ENCODE assay signal across 31 cellular contexts in the genomic region with DNA sequence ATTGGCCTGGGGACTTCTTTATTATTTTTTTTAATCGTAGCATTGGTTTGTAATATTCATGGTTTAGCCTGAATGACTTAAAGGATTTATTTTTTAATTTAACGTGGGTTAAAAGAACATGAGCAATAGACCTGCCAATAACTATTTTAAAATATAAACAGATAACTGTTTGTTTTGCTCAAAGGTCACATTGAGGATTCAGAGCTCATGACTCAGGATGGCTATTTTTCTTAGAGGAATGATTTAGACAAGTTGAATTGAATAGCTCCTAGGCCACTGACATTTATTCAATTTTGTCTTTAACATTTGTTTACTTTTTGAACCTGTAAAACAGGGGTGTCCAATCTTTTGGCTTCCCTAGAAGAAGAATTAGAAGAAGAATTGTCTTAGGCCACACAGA.
"Had no signal": no experiment of that assay in that cellular context is flagged by ENCODE, and none has a peak within 500 bp of the region (broad histone marks: within the 10 kb centered on the region; RNA-seq: fewer than 3 reads in every experiment).

No MANE protein-coding gene starts in this region.

- H3K4me3 ChIP-seq: ascending aorta, Peyer's patch had no signal

- H3K4me3 Mint-ChIP-seq: activated CD4-positive, alpha-beta T cell treated with anti-CD3 and anti-CD28 coated beads, Interleukin-2, amount 10 ng/mL, durations not matched to agents 7 days and 5 days; activated CD8-positive, alpha-beta T cell treated with anti-CD3 and anti-CD28 coated beads, Interleukin-2, amount 10 ng/mL, durations not matched to agents 7 days and 5 days; activated naive CD4-positive, alpha-beta T cell treated with anti-CD3 and anti-CD28 coated beads, Interleukin-2, amount 50 U/mL, for 24 hours; activated naive CD8-positive, alpha-beta T cell treated with anti-CD3 and anti-CD28 coated beads, Interleukin-2, amount 10 ng/mL, durations not matched to agents 7 days and 5 days; activated T-cell treated with anti-CD3 and anti-CD28 coated beads, Interleukin-2, amount 50 U/mL, for 24 hours had no signal

- H3K36me3 ChIP-seq: ascending aorta, Peyer's patch, WERI-Rb-1 had no signal

- H3K4me2 ChIP-seq: KMS-11 had no signal

- H3K27ac Mint-ChIP-seq: activated CD4-positive, alpha-beta T cell treated with anti-CD3 and anti-CD28 coated beads, Interleukin-2, amount 10 ng/mL, durations not matched to agents 7 days and 5 days; activated CD8-positive, alpha-beta T cell treated with anti-CD3 and anti-CD28 coated beads, Interleukin-2, amount 10 ng/mL, durations not matched to agents 7 days and 5 days; activated naive CD4-positive, alpha-beta T cell treated with anti-CD3 and anti-CD28 coated beads, Interleukin-2, amount 50 U/mL, for 24 hours; activated naive CD8-positive, alpha-beta T cell treated with anti-CD3 and anti-CD28 coated beads, Interleukin-2, amount 10 ng/mL, durations not matched to agents 7 days and 5 days; activated T-cell treated with anti-CD3 and anti-CD28 coated beads, Interleukin-2, amount 50 U/mL, for 24 hours; activated T-helper 2 cell treated with anti-CD3 and anti-CD28 coated beads, Interferon-gamma antibody, Interleukin-2, Interleukin-4, amounts not matched to agents 10 μg/mL and 5 μg/mL and 100 μg/mL, durations not matched to agents 14 hours and 24 hours and 36 hours had no signal

- H3K9me3 ChIP-seq: ascending aorta, Peyer's patch had no signal

- FAIRE-seq: bronchial epithelial cell had no signal

- DNase-seq: activated CD4-positive, alpha-beta T cell treated with anti-CD3 and anti-CD28 coated beads for 1 hour; activated CD4-positive, alpha-beta T cell treated with anti-CD3 and anti-CD28 coated beads, Interleukin-2, amount 10 ng/mL, durations not matched to agents 7 days and 5 days; activated CD4-positive, alpha-beta T cell treated with anti-CD3 and anti-CD28 coated beads, Interleukin-2, amount 50 U/mL, for 48 hours; activated CD4-positive, CD25-positive, alpha-beta regulatory T cell; activated CD8-positive, alpha-beta T cell treated with anti-CD3 and anti-CD28 coated beads, Interleukin-2, amount 10 ng/mL, durations not matched to agents 7 days and 5 days; activated gamma-delta T cell; activated naive CD4-positive, alpha-beta T cell treated with Interleukin-2 at 50 U/mL for 16 hours; activated naive CD8-positive, alpha-beta T cell treated with anti-CD3 and anti-CD28 coated beads, Interleukin-2, amount 10 ng/mL, durations not matched to agents 7 days and 5 days; activated T-cell treated with anti-CD3 and anti-CD28 coated beads, Interleukin-2, amount 50 U/mL, for 24 hours; amygdala; caudate nucleus; NCI-H1105; NCI-H1417 treated with DMSO at 0.1 percent for 48 hours; NCI-H1694; NCI-H2029; NCI-H345; NCI-H524 treated with DMSO at 0.1 percent for 48 hours; Peyer's patch; RPMI8226; SIG-M5; SW 1271; T-helper 1 cell; T-helper 2 cell; T-helper 9 cell; WERI-Rb-1 had no signal

- H3K4me1 ChIP-seq: ascending aorta, Peyer's patch had no signal

- H3K27ac ChIP-seq: ascending aorta, KMS-11, Peyer's patch, WERI-Rb-1 had no signal

- ATAC-seq: activated CD8-positive, alpha-beta T cell treated with anti-CD3 and anti-CD28 coated beads, Interleukin-2, amount 10 ng/mL, durations not matched to agents 7 days and 5 days; Right ventricle myocardium inferior had no signal

- H3K9me3 Mint-ChIP-seq: activated naive CD4-positive, alpha-beta T cell treated with anti-CD3 and anti-CD28 coated beads, Interleukin-2, amount 50 U/mL, for 24 hours had no signal

- H3K4me1 Mint-ChIP-seq: activated CD4-positive, alpha-beta T cell treated with anti-CD3 and anti-CD28 coated beads, Interleukin-2, amount 10 ng/mL, durations not matched to agents 7 days and 5 days; activated naive CD8-positive, alpha-beta T cell treated with anti-CD3 and anti-CD28 coated beads, Interleukin-2, amount 10 ng/mL, durations not matched to agents 7 days and 5 days had no signal

- H3K27me3 ChIP-seq: ascending aorta, Peyer's patch had no signal

- H3K27me3 Mint-ChIP-seq: activated CD4-positive, alpha-beta T cell treated with anti-CD3 and anti-CD28 coated beads, Interleukin-2, amount 10 ng/mL, durations not matched to agents 7 days and 5 days; activated naive CD4-positive, alpha-beta T cell treated with anti-CD3 and anti-CD28 coated beads, Interleukin-2, amount 50 U/mL, for 24 hours; activated naive CD8-positive, alpha-beta T cell treated with anti-CD3 and anti-CD28 coated beads, Interleukin-2, amount 10 ng/mL, durations not matched to agents 7 days and 5 days; activated T-cell treated with anti-CD3 and anti-CD28 coated beads, Interleukin-2, amount 50 U/mL, for 24 hours had no signal
